21 cellular contexts compared by ENCODE assay signal in genomic region chr1:42759114-42759513, GRCh38. TPM values are rescaled to one million over a fixed set of nuclear protein-coding genes. Genes with fewer than 3 reads are reported as not detected.
A peak's percentile ranks its signal among the peaks of the same experiment; 100 is the strongest.
DNase-seq lines count a peak whose midpoint lies in the region; ATAC-seq and TF ChIP-seq lines count a peak whose summit lies in the region.
"Had no signal": no experiment of that assay in that cellular context is flagged by ENCODE, and none has a peak within 500 bp of the region (broad histone marks: within the 10 kb centered on the region; RNA-seq: fewer than 3 reads in every experiment).

No MANE protein-coding gene starts in this region.

- H3K23ac ChIP-seq in mesenchymal stem cell (ENCODE audit: low read length in 2 of 2) = no peak overlapping the region

- H3K14ac ChIP-seq in mesenchymal stem cell (ENCODE audit: low read length in 2 of 2) = no peak overlapping the region

- H3K4ac ChIP-seq in mesenchymal stem cell (ENCODE audit: low read depth in 1 of 2, low read length in 2 of 2) = no peak overlapping the region

- H2BK5ac ChIP-seq in mesenchymal stem cell (ENCODE audit: low read depth, low read length, poor library complexity, severe bottlenecking) = no peak overlapping the region

- H3K79me1 ChIP-seq in mesenchymal stem cell (replicated peaks; ENCODE audit: low read length, poor library complexity, severe bottlenecking) = peaks cover 41% of the 10 kb centered on the region

- WGBS in mesenchymal stem cell = 87% methylated on average over 9 of the region's 9 CpGs

- H4K91ac ChIP-seq in mesenchymal stem cell (ENCODE audit: low read length) = peak overlapping the region; percentile 7

- H3K4me1 ChIP-seq in mesenchymal stem cell (ENCODE audit: control insufficient read depth, insufficient read depth, low read depth, low read length) = peaks cover 5% of the 10 kb centered on the region
- H3K4me1 ChIP-seq: body of pancreas, thyroid gland had no signal

- TF ChIP-seq CTCF in astrocyte of the cerebellum (IDR thresholded peaks at IDR 0.05; ENCODE audit: low read depth, low read length, missing control alignments) = peak; percentile 4

- DNase-seq in GDM1 (lab: John Stamatoyannopoulos, UW) (peak; percentile 26), Kasumi-1 (lab: John Stamatoyannopoulos, UW) (peak; percentile 47 to 55), astrocyte of the cerebellum (ENCODE audit: low read depth) (no peak), mesenchymal stem cell (no peak), 8988T (no peak), islet precursor cell (no peak)
- DNase-seq: activated CD8-positive, alpha-beta memory T cell treated with anti-CD3 and anti-CD28 coated beads for 24 hours; activated naive CD8-positive, alpha-beta T cell treated with anti-CD3 and anti-CD28 coated beads for 36 hours; activated T-cell treated with anti-CD3 and anti-CD28 coated beads, Interleukin-2, amount 50 U/mL, for 48 hours; body of pancreas; heart left ventricle; NCI-H1092 treated with DMSO at 0.1 percent for 48 hours; psoas muscle; small intestine; stimulated activated CD4-positive, alpha-beta T cell treated with anti-CD3 and anti-CD28 coated beads, Interleukin-2, amount 100 ng/mL, for 48 hours; stimulated activated naive CD8-positive, alpha-beta T cell treated with anti-CD3 and anti-CD28 coated beads, Interleukin-15, Interleukin-2, amounts not matched to agents 100 U/mL and 50 U/mL, for 24 hours; thyroid gland had no signal

- no peak overlapping the region for H2AK5ac ChIP-seq in mesenchymal stem cell (ENCODE audit: low read length, severe bottlenecking)

- no peak overlapping the region for H2BK120ac ChIP-seq in mesenchymal stem cell (ENCODE audit: low read depth, low read length)

- no peak overlapping the region for H2BK15ac ChIP-seq in mesenchymal stem cell (ENCODE audit: low read depth, poor library complexity, severe bottlenecking)

- H2BK12ac ChIP-seq in mesenchymal stem cell (ENCODE audit: low read length in 2 of 2) = no peak overlapping the region

- H3K27ac ChIP-seq in mesenchymal stem cell (ENCODE audit: low read length, poor library complexity, severe bottlenecking) = no peak overlapping the region
- H3K27ac ChIP-seq: body of pancreas, heart left ventricle, KMS-11, psoas muscle, SK-N-MC, thyroid gland had no signal

- H3K27me3 ChIP-seq in mesenchymal stem cell (ENCODE audit: control insufficient read depth in 1 of 2, insufficient read depth in 1 of 2, low read length in 2 of 2) = no peaks in the 10 kb centered on the region
- H3K27me3 ChIP-seq: body of pancreas, heart left ventricle, thyroid gland had no signal

- in situ Hi-C loops in astrocyte of the cerebellum (cut with HindIII; ENCODE audit: low sequenced_read_pairs) = no loop called here

- H3K4me3 ChIP-seq in astrocyte of the cerebellum (ENCODE audit: low read depth, low read length) (no peak overlapping the region), mesenchymal stem cell (ENCODE audit: insufficient read depth in 1 of 2, low read depth in 1 of 2, low read length in 2 of 2) (no peak overlapping the region)
- H3K4me3 ChIP-seq: body of pancreas, heart left ventricle, psoas muscle, SK-N-MC, thyroid gland had no signal

- H3K9me3 ChIP-seq in mesenchymal stem cell (ENCODE audit: control insufficient read depth, low read length) = no peaks in the 10 kb centered on the region
- H3K9me3 ChIP-seq: body of pancreas, heart left ventricle, psoas muscle, thyroid gland had no signal

- no peak overlapping the region for H3K18ac ChIP-seq in mesenchymal stem cell (ENCODE audit: low read depth in 1 of 2, low read length in 2 of 2)

- peaks cover 62 to 79% of the 10 kb centered on the region in 2 experiments for H3K36me3 ChIP-seq in mesenchymal stem cell (ENCODE audit: control insufficient read depth in 1 of 2, insufficient read depth in 2 of 2, low read depth in 1 of 2, low read length in 2 of 2)

- H2AFZ ChIP-seq in mesenchymal stem cell (ENCODE audit: low read depth, low read length) = no peak overlapping the region

- H3K9ac ChIP-seq in mesenchymal stem cell (ENCODE audit: low read length) = no peak overlapping the region
- H3K9ac ChIP-seq: KMS-11 had no signal

- ATAC-seq in HG03097 (IDR thresholded peaks at IDR 0.05; ENCODE audit: low FRiP score, unreplicated experiment) = no peak
- ATAC-seq in HG03108 (IDR thresholded peaks at IDR 0.05; ENCODE audit: unreplicated experiment) = no peak
- ATAC-seq: body of pancreas; psoas muscle; stimulated activated naive CD8-positive, alpha-beta T cell treated with anti-CD3 and anti-CD28 coated beads, Interleukin-15, Interleukin-2, amounts not matched to agents 100 U/mL and 50 U/mL, for 24 hours had no signal

- H3K4me2 ChIP-seq in mesenchymal stem cell (ENCODE audit: low read length, poor library complexity, severe bottlenecking) = no peak overlapping the region
- H3K4me2 ChIP-seq: KMS-11 had no signal

- peak overlapping the region; percentile 7 for H4K8ac ChIP-seq in mesenchymal stem cell (ENCODE audit: low read length)

RNA-seq across cellular contexts. Expression of gene P3H1, which starts 7.7 kb away (rescaled TPM):
- polyA plus RNA-seq in mesenchymal stem cell (2013, experiment 1 of 2) = 213 TPM
- polyA plus RNA-seq in mesenchymal stem cell (2013, experiment 2 of 2) = 209 TPM

RNA-seq across cellular contexts. Expression of gene C1orf50, which starts 7.9 kb away (rescaled TPM):
- 2.2 TPM for polyA plus RNA-seq in mesenchymal stem cell (2013, experiment 1 of 2)
- polyA plus RNA-seq in mesenchymal stem cell (2013, experiment 2 of 2) = 2.5 TPM

RNA-seq across cellular contexts. Expression of gene CLDN19, which starts 19.1 kb away (rescaled TPM):
- 0.03 TPM for polyA plus RNA-seq in mesenchymal stem cell (2013, experiment 1 of 2)
- not detected for polyA plus RNA-seq in mesenchymal stem cell (2013, experiment 2 of 2)

RNA-seq across cellular contexts. Expression of gene TMEM269, which starts 25.7 kb away (rescaled TPM):
- 0.04 TPM for polyA plus RNA-seq in mesenchymal stem cell (2013, experiment 1 of 2)
- polyA plus RNA-seq in mesenchymal stem cell (2013, experiment 2 of 2) = 0.07 TPM
- polyA plus RNA-seq: heart left ventricle had no signal

RNA-seq across cellular contexts. Expression of gene ERMAP, which starts 57.8 kb away (rescaled TPM):
- polyA plus RNA-seq in mesenchymal stem cell (2013, experiment 1 of 2) = 7.8 TPM
- polyA plus RNA-seq in mesenchymal stem cell (2013, experiment 2 of 2) = 7.6 TPM

Comparison
In these comparisons a context has a peak if more than half of its experiments do, and no peak if none do; other contexts are left out.
1. DNase-seq: peak in GDM1 (single experiment) and Kasumi-1 (2 of 2); none in astrocyte of the cerebellum (single experiment), mesenchymal stem cell (single experiment), 8988T (single experiment) and islet precursor cell (single experiment).